In genomic region chr16:8718753-8719386, GRCh38 we compare ENCODE assay signal across 26 cellular contexts. TPM values are rescaled to one million over a fixed set of nuclear protein-coding genes. Genes with fewer than 3 reads are reported as not detected.
A peak's percentile ranks its signal among the peaks of the same experiment; 100 is the strongest.
DNase-seq lines count a peak whose midpoint lies in the region; ATAC-seq and TF ChIP-seq lines count a peak whose summit lies in the region.
"Had no signal": no experiment of that assay in that cellular context is flagged by ENCODE, and none has a peak within 500 bp of the region (broad histone marks: within the 10 kb centered on the region; RNA-seq: fewer than 3 reads in every experiment).

No MANE protein-coding gene starts in this region.

- H4K20me1 ChIP-seq in BLaER1 = no peaks in the 10 kb centered on the region
- no peaks in the 10 kb centered on the region for H4K20me1 ChIP-seq in neural cell (ENCODE audit: insufficient read depth)

- H3F3A ChIP-seq in neural cell (ENCODE audit: insufficient read depth, low read length, poor library complexity, severe bottlenecking) = peaks cover 11% of the 10 kb centered on the region

- peak; percentile 81 for DNase-seq in LNCaP clone FGC (ENCODE audit: low read depth)
- no peak for DNase-seq in stimulated activated naive CD8-positive, alpha-beta T cell treated with anti-CD3 and anti-CD28 coated beads, Interleukin-15, amount 100 ng/mL, for 72 hours
- DNase-seq in DMS114 treated with DMSO at 0.1 percent for 48 hours (lab: John Stamatoyannopoulos, UW; ENCODE audit: unreplicated experiment) = no peak
- no peak for DNase-seq in occipital lobe (lab: John Stamatoyannopoulos, UW)
- DNase-seq in retina = no peak
- DNase-seq: activated CD4-positive, alpha-beta T cell treated with anti-CD3 and anti-CD28 coated beads, Interleukin-2, amount 50 U/mL, for 1 hour; activated CD8-positive, alpha-beta memory T cell treated with anti-CD3 and anti-CD28 coated beads, Interleukin-2, amount 50 U/mL, for 48 hours; colonic mucosa; DMS 273 treated with DMSO at 0.1 percent for 48 hours; effector memory CD8-positive, alpha-beta T cell; esophagus squamous epithelium; gastrocnemius medialis; islet precursor cell; MG63; NCI-H1694 treated with DMSO at 0.1 percent for 48 hours; NCI-H446; SK-N-SH; stimulated activated CD8-positive, alpha-beta memory T cell treated with anti-CD3 and anti-CD28 coated beads, Interleukin-4, amount 100 ng/mL, for 48 hours; upper lobe of right lung had no signal

- H3K9ac ChIP-seq in BLaER1 (no peak overlapping the region), neural cell (ENCODE audit: low read length) (peak overlapping the region; percentile 11)
- H3K9ac ChIP-seq: SK-N-SH had no signal

- peaks cover 85% of the 10 kb centered on the region for H3K79me2 ChIP-seq in neural cell (replicated peaks; ENCODE audit: insufficient read depth, low read length)

- H3K36me3 ChIP-seq in BLaER1 (peaks cover 36% of the 10 kb centered on the region), neural cell (ENCODE audit: insufficient read depth, low read length) (no peaks in the 10 kb centered on the region)
- H3K36me3 ChIP-seq: colonic mucosa, gastrocnemius medialis, MG63, right atrium auricular region, upper lobe of right lung had no signal

- no peaks in the 10 kb centered on the region for H3K27me3 Mint-ChIP-seq in stimulated activated naive CD8-positive, alpha-beta T cell treated with anti-CD3 and anti-CD28 coated beads, Interleukin-15, amount 100 ng/mL, for 72 hours
- H3K27me3 Mint-ChIP-seq: activated naive CD8-positive, alpha-beta T cell; effector memory CD8-positive, alpha-beta T cell had no signal

- H3K4me3 ChIP-seq in BLaER1 (no peak overlapping the region), LNCaP clone FGC (ENCODE audit: low read depth, low read length) (peak overlapping the region; percentile 33), neural cell (ENCODE audit: low read length) (peak overlapping the region; percentile 13)
- H3K4me3 ChIP-seq: colonic mucosa, esophagus squamous epithelium, gastrocnemius medialis, MG63, right atrium auricular region, upper lobe of right lung had no signal

- no peak for TF ChIP-seq EP300 in neural cell (conservative IDR thresholded peaks at IDR 0.05; ENCODE audit: poor library complexity, severe bottlenecking)

- H3K4me1 ChIP-seq in BLaER1 = peaks cover 12% of the 10 kb centered on the region
- H3K4me1 ChIP-seq: colonic mucosa, gastrocnemius medialis, upper lobe of right lung had no signal

- no peaks in the 10 kb centered on the region for H3K4me1 Mint-ChIP-seq in stimulated activated naive CD8-positive, alpha-beta T cell treated with anti-CD3 and anti-CD28 coated beads, Interleukin-15, amount 100 ng/mL, for 72 hours

- no peak for TF ChIP-seq CTCF in LNCaP clone FGC (IDR thresholded peaks at IDR 0.05; ENCODE audit: control insufficient read depth, extremely low read depth, insufficient read depth)
- TF ChIP-seq CTCF in neural cell (IDR thresholded peaks at IDR 0.05; ENCODE audit: poor library complexity, severe bottlenecking) = no peak

- no peak for ATAC-seq in stimulated activated naive CD8-positive, alpha-beta T cell treated with anti-CD3 and anti-CD28 coated beads, Interleukin-15, amount 100 ng/mL, for 72 hours
- ATAC-seq: effector memory CD8-positive, alpha-beta T cell; gastrocnemius medialis; HCT116; upper lobe of right lung had no signal

- H3K9me3 ChIP-seq in BLaER1 (peaks cover 21% of the 10 kb centered on the region), neural cell (ENCODE audit: low read length) (no peaks in the 10 kb centered on the region)
- H3K9me3 ChIP-seq: colonic mucosa, gastrocnemius medialis, right atrium auricular region, SK-N-SH, upper lobe of right lung had no signal

- H3K27me3 ChIP-seq in BLaER1 = no peaks in the 10 kb centered on the region
- no peaks in the 10 kb centered on the region for H3K27me3 ChIP-seq in neural cell (ENCODE audit: insufficient read depth, low read depth, low read length)
- H3K27me3 ChIP-seq: colonic mucosa, esophagus squamous epithelium, right atrium auricular region, upper lobe of right lung had no signal

- no peak overlapping the region for H3K4me3 Mint-ChIP-seq in stimulated activated naive CD8-positive, alpha-beta T cell treated with anti-CD3 and anti-CD28 coated beads, Interleukin-15, amount 100 ng/mL, for 72 hours
- H3K4me3 Mint-ChIP-seq: activated naive CD8-positive, alpha-beta T cell; effector memory CD8-positive, alpha-beta T cell had no signal

- H3K27ac ChIP-seq in BLaER1 = no peak overlapping the region
- H3K27ac ChIP-seq in angular gyrus (ENCODE audit: low read depth, low read length) = peak overlapping the region; percentile 20
- H3K27ac ChIP-seq in neural cell (ENCODE audit: low read length) = peak overlapping the region; percentile 80
- H3K27ac ChIP-seq: colonic mucosa, esophagus squamous epithelium, gastrocnemius medialis, right atrium auricular region, upper lobe of right lung had no signal

- peaks cover 0 to 5% of the 10 kb centered on the region in 2 donors for H3K9me3 Mint-ChIP-seq in stimulated activated naive CD8-positive, alpha-beta T cell treated with anti-CD3 and anti-CD28 coated beads, Interleukin-15, amount 100 ng/mL, for 72 hours
- H3K9me3 Mint-ChIP-seq: activated T-helper 2 cell treated with anti-CD3 and anti-CD28 coated beads, Interferon-gamma antibody, Interleukin-2, Interleukin-4, amounts not matched to agents 10 μg/mL and 5 μg/mL and 100 μg/mL, durations not matched to agents 14 hours and 24 hours and 36 hours; effector memory CD8-positive, alpha-beta T cell had no signal

- peak overlapping the region; percentile 9; the same call in 1 of the 2 replicates for H3K4me2 ChIP-seq in BLaER1
- no peak overlapping the region for H3K4me2 ChIP-seq in neural cell (ENCODE audit: low read length)
- H3K4me2 ChIP-seq: SK-N-SH had no signal

- TF ChIP-seq RAD21 in neural cell (conservative IDR thresholded peaks at IDR 0.05) = no peak

- no peak overlapping the region for H2AFZ ChIP-seq in neural cell (ENCODE audit: low read depth, low read length)

- no peaks in the 10 kb centered on the region for H3K9me2 ChIP-seq in neural cell (ENCODE audit: insufficient read depth, low read length)
- H3K9me2 ChIP-seq: SK-N-SH had no signal

- H3K27ac Mint-ChIP-seq in stimulated activated naive CD8-positive, alpha-beta T cell treated with anti-CD3 and anti-CD28 coated beads, Interleukin-15, amount 100 ng/mL, for 72 hours = no peak overlapping the region
- H3K27ac Mint-ChIP-seq: activated naive CD8-positive, alpha-beta T cell; activated T-helper 2 cell treated with anti-CD3 and anti-CD28 coated beads, Interferon-gamma antibody, Interleukin-2, Interleukin-4, amounts not matched to agents 10 μg/mL and 5 μg/mL and 100 μg/mL, durations not matched to agents 14 hours and 24 hours and 36 hours; effector memory CD8-positive, alpha-beta T cell had no signal

TF ChIP-seq in neural cell, 6 proteins besides CTCF, POLR2A, EP300 and RAD21:
- TF ChIP-seq MXI1 (conservative IDR thresholded peaks at IDR 0.05; ENCODE audit: poor library complexity, severe bottlenecking) (no peak), EZH2 (IDR thresholded peaks at IDR 0.05; ENCODE audit: borderline replicate concordance, insufficient read depth, low read length, poor library complexity, severe bottlenecking) (no peak), TAF1 (IDR thresholded peaks at IDR 0.05; ENCODE audit: low read depth) (no peak), POLR2AphosphoS5 (IDR thresholded peaks at IDR 0.05) (no peak), SMC3 (conservative IDR thresholded peaks at IDR 0.05; ENCODE audit: poor library complexity) (no peak), REST (IDR thresholded peaks at IDR 0.05; ENCODE audit: borderline replicate concordance) (no peak)

RNA-seq across cellular contexts. Expression of gene ABAT, which starts 44.5 kb away (rescaled TPM):
- polyA plus RNA-seq in neural cell = 125 and 132 TPM in 2 replicates
- polyA minus RNA-seq in neural cell = 187 and 206 TPM in 2 replicates
- total RNA-seq in occipital lobe = 86.1 TPM
